ENCODE assay signal across 10 cellular contexts in the genomic region with DNA sequence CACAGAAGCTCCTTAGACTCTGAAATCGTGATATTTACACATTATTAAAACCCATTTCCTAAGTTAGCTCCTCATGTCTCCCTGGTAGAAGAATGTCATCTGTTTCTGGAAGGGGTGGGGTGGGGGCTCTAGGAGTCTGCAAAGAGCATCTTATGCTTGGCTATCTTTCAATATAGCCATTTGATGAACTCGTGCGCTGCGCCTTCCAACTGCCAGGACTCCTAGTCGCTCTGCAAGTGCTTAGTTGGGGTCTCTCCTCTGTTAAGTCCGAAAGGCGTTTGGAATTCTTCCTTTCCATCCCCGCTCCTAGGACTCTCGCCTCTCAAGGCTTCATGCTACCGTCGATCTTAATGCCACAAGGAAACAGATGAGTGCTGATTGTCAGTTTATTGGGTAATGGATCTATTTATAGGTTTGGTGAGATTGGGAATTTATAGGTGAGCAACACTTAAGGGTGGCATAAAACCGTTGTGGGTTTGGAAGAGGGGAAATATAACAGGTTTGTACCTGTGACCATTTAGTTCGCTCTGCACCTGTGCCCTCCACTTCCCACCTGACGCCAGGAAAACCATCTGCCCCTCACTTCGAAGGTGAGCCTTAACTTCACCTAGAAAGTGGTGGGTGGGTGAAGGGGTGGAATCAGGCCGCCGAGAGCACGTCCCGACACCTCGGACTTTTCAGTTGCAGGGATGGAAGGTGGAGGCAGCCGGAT. TPM values are rescaled to one million over a fixed set of nuclear protein-coding genes. Genes with fewer than 3 reads are reported as not detected.
DNase-seq lines count a peak whose midpoint lies in the region; ATAC-seq, FAIRE-seq and TF ChIP-seq lines count a peak whose summit lies in the region.
"Had no signal": no experiment of that assay in that cellular context is flagged by ENCODE, and none has a peak within 500 bp of the region (broad histone marks: within the 10 kb centered on the region; RNA-seq: fewer than 3 reads in every experiment).

No MANE protein-coding gene starts in this region.

- intact Hi-C loops in testis (cut with DNase I; ENCODE audit: low total_unique reads), result no loop called here
- intact Hi-C loops in HepG2 (cut with micrococcal nuclease; ENCODE audit: unreplicated experiment), result loop anchor here (10.0 kb wide), 2 partner anchors 122 to 178 kb away; a partner anchor contains a TSS

- H3K27ac ChIP-seq in caudate nucleus (ENCODE audit: low read depth, low read length) (peak overlapping the region; percentile 55), testis (no peak overlapping the region), HepG2 (ENCODE audit: extremely low read length, insufficient read depth, low read length) (no peak overlapping the region)

- TF ChIP-seq EP300 in HepG2 (IDR thresholded peaks at IDR 0.05; ENCODE audit: low read depth in 2 of 2, low read length in 2 of 2) (no peak), HepG2 (CRISPR knock-in tag; IDR thresholded peaks at IDR 0.05; ENCODE audit: borderline replicate concordance) (no peak)

- no peak for TF ChIP-seq RAD21 in HepG2 (CRISPR knock-in tag; IDR thresholded peaks at IDR 0.05)

- 13 to 14% methylated on average over 21 of the region's 21 CpGs for WGBS in testis, 2 donors
- WGBS in HepG2 (ENCODE audit: low lambda C conversion rate), result 25% methylated on average over 18 of the region's 21 CpGs

- no peaks in the 10 kb centered on the region for H4K20me1 ChIP-seq in HepG2 (ENCODE audit: insufficient read depth, low read length)

- in situ Hi-C loops in HepG2 (cut with HindIII; ENCODE audit: extremely low pct_ligation_motif_present, low pct_unique_long_range_greater_than_20kb), result loop anchor here (5.0 to 10.0 kb wide), 3 partner anchors 428 to 728 kb away; no protein-coding TSS in a partner anchor

- BruUV-seq in HepG2 (replicated peaks; lab: Mats Ljungman, UMichigan), result no TSS peak

- H3K27me3 ChIP-seq in testis (no peaks in the 10 kb centered on the region), HepG2 (ENCODE audit: control insufficient read depth in 1 of 2, insufficient read depth in 2 of 2, low read length in 2 of 2) (peaks cover 5 to 21% of the 10 kb centered on the region in 2 experiments)

- peaks cover 66% of the 10 kb centered on the region for H3K27me3 Mint-ChIP-seq in mesothelial cell of epicardium (ENCODE audit: low read depth)
- peaks cover 67% of the 10 kb centered on the region for H3K27me3 Mint-ChIP-seq in T-helper 2 cell treated with Interferon-gamma antibody and Interleukin-4, amounts not matched to agents 5 μg/mL and 100 μg/mL, for 36 hours (ENCODE audit: low read depth)

- CTCF ChIA-PET in HepG2 (lab: Yijun Ruan, JAX; ENCODE audit: low intra/inter-chr PET ratio, low total read pairs), result interaction anchor here (4.4 kb wide), 1 partner anchor 548 kb away, joined by 38 read pairs; no protein-coding TSS in a partner anchor

- H3K27ac Mint-ChIP-seq in mesothelial cell of epicardium, result no peak overlapping the region
- no peak overlapping the region for H3K27ac Mint-ChIP-seq in T-helper 2 cell treated with Interferon-gamma antibody and Interleukin-4, amounts not matched to agents 5 μg/mL and 100 μg/mL, for 36 hours

- no peak overlapping the region for H3K4me2 ChIP-seq in HepG2 (ENCODE audit: low read depth, low read length)

- no peaks in the 10 kb centered on the region for H3K79me2 ChIP-seq in HepG2 (ENCODE audit: insufficient read depth, low read length)

- POLR2A ChIA-PET in HepG2 (lab: Yijun Ruan, JAX), result no interaction called here

- H3K4me1 Mint-ChIP-seq in mesothelial cell of epicardium, result peaks cover 4% of the 10 kb centered on the region
- no peaks in the 10 kb centered on the region for H3K4me1 Mint-ChIP-seq in T-helper 2 cell treated with Interferon-gamma antibody and Interleukin-4, amounts not matched to agents 5 μg/mL and 100 μg/mL, for 36 hours (ENCODE audit: low read depth)

- no peak overlapping the region for H3K9ac ChIP-seq in HepG2 (ENCODE audit: insufficient read depth, low read depth, low read length)

- FAIRE-seq in HepG2 (lab: Jason Lieb, UNC), result no peak
- FAIRE-seq: A204.1 had no signal

- no peaks in the 10 kb centered on the region for H3K9me3 Mint-ChIP-seq in mesothelial cell of epicardium
- H3K9me3 Mint-ChIP-seq in T-helper 2 cell treated with Interferon-gamma antibody and Interleukin-4, amounts not matched to agents 5 μg/mL and 100 μg/mL, for 36 hours, result no peaks in the 10 kb centered on the region

- ATAC-seq in HepG2, result no peak
- ATAC-seq: Right ventricle myocardium inferior had no signal

- H3K4me3 Mint-ChIP-seq in mesothelial cell of epicardium, result peak overlapping the region; percentile 26
- H3K4me3 Mint-ChIP-seq in T-helper 2 cell treated with Interferon-gamma antibody and Interleukin-4, amounts not matched to agents 5 μg/mL and 100 μg/mL, for 36 hours, result no peak overlapping the region

- H3K36me3 ChIP-seq in testis (ENCODE audit: low read depth, missing control alignments) (no peaks in the 10 kb centered on the region), HepG2 (replicated peaks in 1 of 2; ENCODE audit: control insufficient read depth in 1 of 2, insufficient read depth in 2 of 2, low read length in 2 of 2) (no peaks in the 10 kb centered on the region)

- DNase-seq in NCI-H82 (lab: John Stamatoyannopoulos, UW) (peak; percentile 54), NCI-H82 treated with DMSO at 0.1 percent for 48 hours (lab: John Stamatoyannopoulos, UW; ENCODE audit: unreplicated experiment) (no peak), caudate nucleus (lab: John Stamatoyannopoulos, UW) (peak in 20 of 61 donors; percentile 2 to 41 (median 14)), mesothelial cell of epicardium (ENCODE audit: low spot score in 2 of 2, unreplicated experiment in 2 of 2) (no peak), testis (no peak), iPS-NIHi7 (ENCODE audit: extremely low spot score) (no peak), HepG2 (ENCODE audit: low spot score) (no peak)
- no peak for DNase-seq in T-helper 2 cell treated with Interferon-gamma antibody and Interleukin-4, amounts not matched to agents 5 μg/mL and 100 μg/mL, for 36 hours (ENCODE audit: low spot score)

- no peaks in the 10 kb centered on the region for H3K9me3 ChIP-seq in testis
- H3K9me3 ChIP-seq in HepG2 (ENCODE audit: low read length), result no peaks in the 10 kb centered on the region

- TF ChIP-seq POLR2A in testis (IDR thresholded peaks at IDR 0.05) (no peak), HepG2 (IDR thresholded peaks at IDR 0.05; ENCODE audit: insufficient read depth in 1 of 2, low read depth in 2 of 2, low read length in 2 of 2) (no peak)

- no peaks in the 10 kb centered on the region for H3K36me3 Mint-ChIP-seq in mesothelial cell of epicardium
- no peaks in the 10 kb centered on the region for H3K36me3 Mint-ChIP-seq in T-helper 2 cell treated with Interferon-gamma antibody and Interleukin-4, amounts not matched to agents 5 μg/mL and 100 μg/mL, for 36 hours (ENCODE audit: low read depth)

- H3K4me1 ChIP-seq in testis (peaks cover 8% of the 10 kb centered on the region), HepG2 (ENCODE audit: insufficient read depth, low read length) (peaks cover 12% of the 10 kb centered on the region; the same call in 1 of the 2 replicates)

- H2AFZ ChIP-seq in HepG2 (ENCODE audit: low read length), result no peak overlapping the region

- no peak for TF ChIP-seq CTCF in mesothelial cell of epicardium (IDR thresholded peaks at IDR 0.05; ENCODE audit: unreplicated experiment)
- no peak for TF ChIP-seq CTCF in testis (IDR thresholded peaks at IDR 0.05)
- no peak for TF ChIP-seq CTCF in HepG2 (CRISPR knock-in tag; IDR thresholded peaks at IDR 0.05)

- H3K4me3 ChIP-seq in testis (peak overlapping the region; percentile 51 to 53), HepG2 (replicated peaks in 1 of 3; ENCODE audit: insufficient read depth in 1 of 3, low read depth in 2 of 3, low read length in 3 of 3) (peak overlapping the region in 1 of 3 experiments; percentile 61; a peak in 1 of 6 replicates)

TF ChIP-seq in HepG2, 621 proteins besides CTCF, POLR2A, EP300 and RAD21:
- TF ChIP-seq ZNF790 (CRISPR knock-in tag; IDR thresholded peaks at IDR 0.05; ENCODE audit: borderline replicate concordance), result no peak
- TF ChIP-seq ZNF878 (CRISPR knock-in tag; IDR thresholded peaks at IDR 0.05), result no peak
- TF ChIP-seq TRIM24 (CRISPR knock-in tag; IDR thresholded peaks at IDR 0.05), result no peak
- no peak for TF ChIP-seq SNAI1 (CRISPR knock-in tag; IDR thresholded peaks at IDR 0.05; ENCODE audit: borderline replicate concordance)
- no peak for TF ChIP-seq NR2C2 (CRISPR knock-in tag; IDR thresholded peaks at IDR 0.05; ENCODE audit: borderline replicate concordance)
- no peak for TF ChIP-seq YY1 (IDR thresholded peaks at IDR 0.05; ENCODE audit: insufficient read depth, insufficient replicate concordance, low read depth, low read length)
- no peak for TF ChIP-seq ATAD3A (CRISPR knock-in tag; IDR thresholded peaks at IDR 0.05)

RNA-seq across cellular contexts. Expression of a gene that starts 1.1 kb away (rescaled TPM):
- 0.04 to 0.34 TPM (median 0.29 TPM) in 3 replicates for total RNA-seq in mesothelial cell of epicardium
- 1 to 10 TPM; 1.5 to 2.8 TPM for total RNA-seq in testis
- polyA plus RNA-seq in testis (ENCODE audit: insufficient read depth, low read depth, low replicate concordance), result 4.2 TPM
- not detected in 2 replicates for total RNA-seq in HepG2 (2016; rRNA removed; fragmentation: Illumina TruSeq; extraction: Trizol)
- total RNA-seq in HepG2 (2016; cell fraction: cytosol; rRNA removed; fragmentation: Illumina TruSeq; extraction: Trizol; ENCODE audit: low read depth), result not detected in 2 replicates
- total RNA-seq in HepG2 (2016; cell fraction: insoluble cytoplasmic fraction; rRNA removed; fragmentation: Illumina TruSeq; extraction: Trizol), result not detected in 2 replicates
- total RNA-seq in HepG2 (2016; cell fraction: membrane; rRNA removed; fragmentation: Illumina TruSeq; extraction: Trizol), result not detected in 2 replicates
- total RNA-seq in HepG2 (2016; cell fraction: nucleus; rRNA removed; fragmentation: Illumina TruSeq; extraction: Trizol), result not detected in 2 replicates
- polyA plus RNA-seq in HepG2 (2011; rRNA removed), result not detected in 2 replicates
- polyA plus RNA-seq in HepG2 (2011; cell fraction: cytosol; rRNA removed), result not detected in 2 replicates
- polyA plus RNA-seq in HepG2 (2011; cell fraction: nucleus; rRNA removed), result not detected in 2 replicates
- 0.04 TPM in 1 of 2 replicates, not detected in the other for polyA plus RNA-seq in HepG2 (2012)
- not detected in 2 replicates for polyA plus RNA-seq in HepG2 (2016; cell fraction: cytosol; fragmentation: Illumina TruSeq; extraction: Trizol; ENCODE audit: low read depth)
- polyA plus RNA-seq in HepG2 (2016; cell fraction: insoluble cytoplasmic fraction; fragmentation: Illumina TruSeq; extraction: Trizol; ENCODE audit: low read depth), result not detected in 2 replicates
- polyA plus RNA-seq in HepG2 (2016; cell fraction: membrane; fragmentation: Illumina TruSeq; extraction: Trizol; ENCODE audit: low read depth), result not detected in 2 replicates
- not detected in 2 replicates for polyA plus RNA-seq in HepG2 (2016; cell fraction: nucleus; fragmentation: Illumina TruSeq; extraction: Trizol; ENCODE audit: insufficient read depth, low read depth)
- not detected in 2 replicates for polyA minus RNA-seq in HepG2 (2011; rRNA and poly(A)+ RNA removed; ENCODE audit: low replicate concordance)
- polyA minus RNA-seq in HepG2 (2011; cell fraction: cytosol; rRNA and poly(A)+ RNA removed), result not detected in 2 replicates
- not detected in 2 replicates for polyA minus RNA-seq in HepG2 (2011; cell fraction: nucleus; rRNA and poly(A)+ RNA removed)
- total RNA-seq: Right ventricle myocardium inferior had no signal
